Comparison of ENCODE assay signal across 9 cellular contexts in genomic region chr12:81644503-81644902, GRCh38.
DNase-seq lines count a peak whose midpoint lies in the region; ATAC-seq and TF ChIP-seq lines count a peak whose summit lies in the region.
"Had no signal": no experiment of that assay in that cellular context is flagged by ENCODE, and none has a peak within 500 bp of the region (broad histone marks: within the 10 kb centered on the region; RNA-seq: fewer than 3 reads in every experiment).

No MANE protein-coding gene starts in this region.

- no peaks in the 10 kb centered on the region for H3K36me3 Mint-ChIP-seq in activated naive CD4-positive, alpha-beta T cell treated with anti-CD3 and anti-CD28 coated beads for 36 hours (ENCODE audit: low read depth)
- H3K36me3 Mint-ChIP-seq: stimulated activated naive B cell treated with anti-CD40 and anti-IgM and Interleukin-4, amounts not matched to agents 10 μg/mL and 1 μg/mL and 100 μg/mL, for 72 hours had no signal

- TF ChIP-seq CTCF in LNCAP (IDR thresholded peaks at IDR 0.05) (peak; percentile 69), retinal pigment epithelial cell (conservative IDR thresholded peaks at IDR 0.05; ENCODE audit: low read depth, low read length) (peak; percentile 49)

- peak; percentile 89 for ATAC-seq in GM18868 (IDR thresholded peaks at IDR 0.05; ENCODE audit: unreplicated experiment)

- no peak overlapping the region for H3K4me3 Mint-ChIP-seq in activated naive CD4-positive, alpha-beta T cell treated with anti-CD3 and anti-CD28 coated beads for 36 hours
- H3K4me3 Mint-ChIP-seq: stimulated activated naive B cell treated with anti-CD40 and anti-IgM and Interleukin-4, amounts not matched to agents 10 μg/mL and 1 μg/mL and 100 μg/mL, for 72 hours had no signal

- no peaks in the 10 kb centered on the region for H3K4me1 Mint-ChIP-seq in activated naive CD4-positive, alpha-beta T cell treated with anti-CD3 and anti-CD28 coated beads for 36 hours (ENCODE audit: low read depth)
- H3K4me1 Mint-ChIP-seq: stimulated activated naive B cell treated with anti-CD40 and anti-IgM and Interleukin-4, amounts not matched to agents 10 μg/mL and 1 μg/mL and 100 μg/mL, for 72 hours had no signal

- peaks cover 11% of the 10 kb centered on the region for H3K27me3 Mint-ChIP-seq in activated naive CD4-positive, alpha-beta T cell treated with anti-CD3 and anti-CD28 coated beads for 36 hours (ENCODE audit: low read depth)
- H3K27me3 Mint-ChIP-seq: stimulated activated naive B cell treated with anti-CD40 and anti-IgM and Interleukin-4, amounts not matched to agents 10 μg/mL and 1 μg/mL and 100 μg/mL, for 72 hours had no signal

- intact Hi-C loops in activated naive CD4-positive, alpha-beta T cell treated with anti-CD3 and anti-CD28 coated beads for 36 hours (cut with micrococcal nuclease), result loop anchor here (1.0 to 10.0 kb wide), 4 partner anchors 150 to 714 kb away; partner anchors contain the start of genes CCDC59 and METTL25

- CTCF ChIA-PET in activated naive CD4-positive, alpha-beta T cell treated with anti-CD3 and anti-CD28 coated beads for 36 hours (lab: Charles Lee), result interaction anchor here (0.7 to 1.1 kb wide), 5 partner anchors 9 to 714 kb away, joined by 3 to 5 read pairs (median 3); partner anchors contain the start of genes CCDC59 and METTL25

- no peak overlapping the region for H3K27ac Mint-ChIP-seq in activated naive CD4-positive, alpha-beta T cell treated with anti-CD3 and anti-CD28 coated beads for 36 hours
- H3K27ac Mint-ChIP-seq: stimulated activated naive B cell treated with anti-CD40 and anti-IgM and Interleukin-4, amounts not matched to agents 10 μg/mL and 1 μg/mL and 100 μg/mL, for 72 hours had no signal

- H3K4me3 ChIP-seq in retinal pigment epithelial cell (ENCODE audit: low read length), result no peak overlapping the region

- peak; percentile 60 for DNase-seq in Ammon's horn (ENCODE audit: low spot score)
- DNase-seq in RKO (ENCODE audit: low spot score), result peak; percentile 79
- DNase-seq in fibroblast of gingiva (ENCODE audit: low read depth), result peak; percentile 39
- DNase-seq in retinal pigment epithelial cell (ENCODE audit: low read depth), result peak; percentile 22
- no peak for DNase-seq in epidermal melanocyte (ENCODE audit: insufficient read length, low spot score)
- no peak for DNase-seq in activated naive CD4-positive, alpha-beta T cell treated with anti-CD3 and anti-CD28 coated beads for 36 hours
- DNase-seq: stimulated activated naive B cell treated with anti-CD40 and anti-IgM and Interleukin-4, amounts not matched to agents 10 μg/mL and 1 μg/mL and 100 μg/mL, for 72 hours had no signal

- no peaks in the 10 kb centered on the region for H3K9me3 Mint-ChIP-seq in activated naive CD4-positive, alpha-beta T cell treated with anti-CD3 and anti-CD28 coated beads for 36 hours

Comparison
In these comparisons a context has a peak if more than half of its experiments do, and no peak if none do; other contexts are left out.
1. DNase-seq: peak in Ammon's horn (single experiment), RKO (single experiment), fibroblast of gingiva (single experiment) and retinal pigment epithelial cell (single experiment); none in epidermal melanocyte (single experiment) and activated naive CD4-positive, alpha-beta T cell treated with anti-CD3 and anti-CD28 coated beads for 36 hours (single experiment).